Comparison of ENCODE assay signal across 8 cellular contexts in genomic region chr6:140289186-140289585, GRCh38.
"Had no signal": no experiment of that assay in that cellular context is flagged by ENCODE, and none has a peak within 500 bp of the region (broad histone marks: within the 10 kb centered on the region; RNA-seq: fewer than 3 reads in every experiment).

No MANE protein-coding gene starts in this region.

- FAIRE-seq: HTR-8/SVneo had no signal

- DNase-seq: GM23248, GOT3, H7, HFFc6, IMR-90 had no signal

- H2AFZ ChIP-seq: GM23248 had no signal

- H3K4me1 ChIP-seq: HAP-1 had no signal

- H3K9ac ChIP-seq: GM23248 had no signal

- H3K4me3 ChIP-seq: GM23248, HAP-1 had no signal

- H3K4me3 Mint-ChIP-seq: HFFc6 had no signal

- H3K36me3 ChIP-seq: HAP-1 had no signal

- ATAC-seq: HCT116 had no signal

- H3K27ac ChIP-seq: GM23248 had no signal

- H3K9me3 ChIP-seq: HAP-1 had no signal

- H3K27ac Mint-ChIP-seq: HFFc6 had no signal
